In genomic region chr16:30948087-30948955, GRCh38 we compare ENCODE assay signal across 1 cellular context.
A peak's percentile ranks its signal among the peaks of the same experiment; 100 is the strongest.
TF ChIP-seq lines count a peak whose summit lies in the region.

No MANE protein-coding gene starts in this region.

TF ChIP-seq in HepG2, 621 proteins besides CTCF, POLR2A, EP300 and RAD21 (continued from another document):
- TF ChIP-seq ZNF646 (CRISPR knock-in tag; IDR thresholded peaks at IDR 0.05) = no peak
- no peak for TF ChIP-seq BCLAF1 (IDR thresholded peaks at IDR 0.05)
- no peak for TF ChIP-seq RNF219 (CRISPR knock-in tag; IDR thresholded peaks at IDR 0.05)
- TF ChIP-seq ZNF430 (CRISPR knock-in tag; IDR thresholded peaks at IDR 0.05) = no peak
- no peak for TF ChIP-seq TBX2 (CRISPR knock-in tag; IDR thresholded peaks at IDR 0.05; ENCODE audit: borderline replicate concordance)
- no peak for TF ChIP-seq ZNF383 (CRISPR knock-in tag; IDR thresholded peaks at IDR 0.05; ENCODE audit: borderline replicate concordance)
- no peak for TF ChIP-seq ZNF75D (CRISPR knock-in tag; IDR thresholded peaks at IDR 0.05; ENCODE audit: borderline replicate concordance)
- TF ChIP-seq KDM2A (CRISPR knock-in tag; IDR thresholded peaks at IDR 0.05; ENCODE audit: borderline replicate concordance, low read depth) = no peak; the same call in 1 of the 2 replicates
- TF ChIP-seq FOSL2 (CRISPR knock-in tag; IDR thresholded peaks at IDR 0.05) = no peak
- no peak for TF ChIP-seq IRX3 (CRISPR knock-in tag; IDR thresholded peaks at IDR 0.05; ENCODE audit: borderline replicate concordance, low read depth)
- no peak for TF ChIP-seq ZNF710 (CRISPR knock-in tag; IDR thresholded peaks at IDR 0.05; ENCODE audit: borderline replicate concordance)
- TF ChIP-seq ZNF263 (CRISPR knock-in tag; IDR thresholded peaks at IDR 0.05) = 0 out of 2 replicates have a peak, but pooled peaks have one; percentile 2
- 0 out of 2 replicates have a peak, but pooled peaks have one; percentile 47 for TF ChIP-seq TRAFD1 (CRISPR knock-in tag; IDR thresholded peaks at IDR 0.05; ENCODE audit: borderline replicate concordance)
- no peak for TF ChIP-seq CSRNP1 (CRISPR knock-in tag; IDR thresholded peaks at IDR 0.05)
- no peak for TF ChIP-seq SMARCE1 (IDR thresholded peaks at IDR 0.05; ENCODE audit: borderline replicate concordance)
- TF ChIP-seq FOSL1 (CRISPR knock-in tag; IDR thresholded peaks at IDR 0.05; ENCODE audit: borderline replicate concordance) = no peak
- TF ChIP-seq ZBTB7A (CRISPR knock-in tag; IDR thresholded peaks at IDR 0.05) = no peak
- no peak for TF ChIP-seq NFE2 (CRISPR knock-in tag; IDR thresholded peaks at IDR 0.05)
- TF ChIP-seq ISX (CRISPR knock-in tag; conservative IDR thresholded peaks at IDR 0.05) = no peak
- TF ChIP-seq ZNF547 (CRISPR knock-in tag; IDR thresholded peaks at IDR 0.05) = no peak; the same call in 1 of the 2 replicates
- TF ChIP-seq ZZZ3 (CRISPR knock-in tag; IDR thresholded peaks at IDR 0.05; ENCODE audit: borderline replicate concordance) = no peak
- TF ChIP-seq ETV6 (CRISPR knock-in tag; conservative IDR thresholded peaks at IDR 0.05) = 0 out of 2 replicates have a peak, but pooled peaks have one; percentile 9
- TF ChIP-seq ZSCAN31 (CRISPR knock-in tag; IDR thresholded peaks at IDR 0.05; ENCODE audit: low read depth) = no peak
- TF ChIP-seq RCOR2 (CRISPR knock-in tag; IDR thresholded peaks at IDR 0.05) = no peak
- TF ChIP-seq RFX3 (CRISPR knock-in tag; IDR thresholded peaks at IDR 0.05) = peak; percentile 95
- TF ChIP-seq MTF1 (CRISPR knock-in tag; IDR thresholded peaks at IDR 0.05) = no peak
- TF ChIP-seq ZNF674 (CRISPR knock-in tag; IDR thresholded peaks at IDR 0.05; ENCODE audit: low read depth) = no peak
- no peak for TF ChIP-seq XRCC5 (optimal IDR thresholded peaks at IDR 0.05; ENCODE audit: low read length)
- TF ChIP-seq RELA (CRISPR knock-in tag; IDR thresholded peaks at IDR 0.05) = no peak
- no peak for TF ChIP-seq ZFP62 (CRISPR knock-in tag; IDR thresholded peaks at IDR 0.05)
